1 cellular context compared by ENCODE assay signal in the genomic region with DNA sequence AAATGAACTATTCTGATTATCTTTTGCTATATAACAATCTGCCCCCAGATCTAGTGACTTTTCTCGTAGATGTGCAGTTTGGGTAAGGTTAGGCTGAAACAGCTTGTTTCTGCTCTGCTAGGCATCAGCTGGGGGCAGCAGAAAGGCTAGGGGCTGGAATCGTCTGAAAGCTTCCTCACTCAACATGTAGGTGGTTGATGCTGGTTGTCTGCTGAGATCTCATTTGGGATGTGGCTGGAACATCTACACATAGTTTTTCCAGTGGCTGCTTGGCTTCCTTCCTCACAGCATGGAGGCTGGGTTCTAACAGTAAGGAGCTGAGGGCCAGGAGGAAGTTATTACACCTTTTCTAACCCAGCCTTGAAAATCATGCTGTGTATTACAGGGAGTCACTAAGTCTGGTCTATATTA.
TF ChIP-seq lines count a peak whose summit lies in the region.

No MANE protein-coding gene starts in this region.

TF ChIP-seq in HEK293, 187 proteins besides CTCF, POLR2A, EP300 and RAD21 (continued from another document):
- TF ChIP-seq, protein P1, sequence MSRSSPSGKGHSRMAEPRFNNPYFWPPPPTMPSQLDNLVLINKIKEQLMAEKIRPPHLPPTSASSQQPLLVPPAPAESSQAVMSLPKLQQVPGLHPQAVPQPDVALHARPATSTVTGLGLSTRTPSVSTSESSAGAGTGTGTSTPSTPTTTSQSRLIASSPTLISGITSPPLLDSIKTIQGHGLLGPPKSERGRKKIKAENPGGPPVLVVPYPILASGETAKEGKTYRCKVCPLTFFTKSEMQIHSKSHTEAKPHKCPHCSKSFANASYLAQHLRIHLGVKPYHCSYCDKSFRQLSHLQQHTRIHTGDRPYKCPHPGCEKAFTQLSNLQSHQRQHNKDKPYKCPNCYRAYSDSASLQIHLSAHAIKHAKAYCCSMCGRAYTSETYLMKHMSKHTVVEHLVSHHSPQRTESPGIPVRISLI (tag by site-specific recombination; IDR thresholded peaks at IDR 0.05) = no peak
- TF ChIP-seq, protein P2, sequence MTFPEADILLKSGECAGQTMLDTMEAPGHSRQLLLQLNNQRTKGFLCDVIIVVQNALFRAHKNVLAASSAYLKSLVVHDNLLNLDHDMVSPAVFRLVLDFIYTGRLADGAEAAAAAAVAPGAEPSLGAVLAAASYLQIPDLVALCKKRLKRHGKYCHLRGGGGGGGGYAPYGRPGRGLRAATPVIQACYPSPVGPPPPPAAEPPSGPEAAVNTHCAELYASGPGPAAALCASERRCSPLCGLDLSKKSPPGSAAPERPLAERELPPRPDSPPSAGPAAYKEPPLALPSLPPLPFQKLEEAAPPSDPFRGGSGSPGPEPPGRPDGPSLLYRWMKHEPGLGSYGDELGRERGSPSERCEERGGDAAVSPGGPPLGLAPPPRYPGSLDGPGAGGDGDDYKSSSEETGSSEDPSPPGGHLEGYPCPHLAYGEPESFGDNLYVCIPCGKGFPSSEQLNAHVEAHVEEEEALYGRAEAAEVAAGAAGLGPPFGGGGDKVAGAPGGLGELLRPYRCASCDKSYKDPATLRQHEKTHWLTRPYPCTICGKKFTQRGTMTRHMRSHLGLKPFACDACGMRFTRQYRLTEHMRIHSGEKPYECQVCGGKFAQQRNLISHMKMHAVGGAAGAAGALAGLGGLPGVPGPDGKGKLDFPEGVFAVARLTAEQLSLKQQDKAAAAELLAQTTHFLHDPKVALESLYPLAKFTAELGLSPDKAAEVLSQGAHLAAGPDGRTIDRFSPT (tag by site-specific recombination; IDR thresholded peaks at IDR 0.05) = no peak
- no peak for TF ChIP-seq HOXC10 (CRISPR knock-in tag; IDR thresholded peaks at IDR 0.05)
- no peak for TF ChIP-seq ZNF157 (tag by site-specific recombination; IDR thresholded peaks at IDR 0.05)
- TF ChIP-seq ZXDB (tag by site-specific recombination; IDR thresholded peaks at IDR 0.05) = no peak
- TF ChIP-seq ZBTB17 (tag by site-specific recombination; IDR thresholded peaks at IDR 0.05) = 0 out of 2 replicates have a peak, but pooled peaks have one; percentile 44
- TF ChIP-seq ZIC2 (tag by site-specific recombination; IDR thresholded peaks at IDR 0.05) = peak; percentile 66
- TF ChIP-seq ZBTB20 (tag by site-specific recombination; IDR thresholded peaks at IDR 0.05) = no peak
- no peak for TF ChIP-seq ZSCAN30 (tag by site-specific recombination; IDR thresholded peaks at IDR 0.05)
- no peak for TF ChIP-seq KLF7 (tag by site-specific recombination; IDR thresholded peaks at IDR 0.05; ENCODE audit: borderline replicate concordance)
- no peak for TF ChIP-seq ZNF274 (IDR thresholded peaks at IDR 0.05; ENCODE audit: low read length)
- no peak for TF ChIP-seq ZNF274 (tag by site-specific recombination; IDR thresholded peaks at IDR 0.05; ENCODE audit: borderline replicate concordance)
